Comparison of ENCODE assay signal across 14 cellular contexts in genomic region chr1:179813626-179814351, GRCh38.
DNase-seq lines count a peak whose midpoint lies in the region; ATAC-seq and TF ChIP-seq lines count a peak whose summit lies in the region.
"Had no signal": no experiment of that assay in that cellular context is flagged by ENCODE, and none has a peak within 500 bp of the region (broad histone marks: within the 10 kb centered on the region; RNA-seq: fewer than 3 reads in every experiment).

No MANE protein-coding gene starts in this region.

- intact Hi-C loops in Right ventricle myocardium inferior (cut with DNase I), result no loop called here
- intact Hi-C loops in gastrocnemius medialis (cut with DNase I; ENCODE audit: low total_unique reads), result no loop called here

- in situ Hi-C loops in gastrocnemius medialis (cut with MboI; ENCODE audit: low sequenced_read_pairs in 4 of 4), result loop anchor here in 1 of 4 donors (25.0 kb wide), 1 partner anchor 726 kb away; the partner anchor contains the start of gene TOR3A

- H3K4me1 Mint-ChIP-seq in activated T-helper 17 cell treated with anti-CD3 and anti-CD28 coated beads, Interleukin-2, amount 50 U/mL, for 72 hours, result no peaks in the 10 kb centered on the region
- peaks cover 39% of the 10 kb centered on the region for H3K4me1 Mint-ChIP-seq in mesothelial cell of epicardium

- H3K27ac ChIP-seq in right atrium auricular region, result no peak overlapping the region
- H3K27ac ChIP-seq in thoracic aorta, result no peak overlapping the region
- H3K27ac ChIP-seq in gastrocnemius medialis, result no peak overlapping the region
- H3K27ac ChIP-seq: colonic mucosa had no signal

- H3K36me3 Mint-ChIP-seq in activated T-helper 17 cell treated with anti-CD3 and anti-CD28 coated beads, Interleukin-2, amount 50 U/mL, for 72 hours (ENCODE audit: low read depth), result no peaks in the 10 kb centered on the region
- H3K36me3 Mint-ChIP-seq in mesothelial cell of epicardium, result no peaks in the 10 kb centered on the region

- no peak for ATAC-seq in Right ventricle myocardium inferior
- no peak for ATAC-seq in activated T-helper 17 cell treated with anti-CD3 and anti-CD28 coated beads, Interleukin-2, amount 50 U/mL, for 72 hours (replicated peaks)
- no peak for ATAC-seq in thoracic aorta (ENCODE audit: insufficient number of reproducible peaks, low FRiP score, low read depth)
- ATAC-seq in gastrocnemius medialis, result no peak
- ATAC-seq in GM21737 (IDR thresholded peaks at IDR 0.05; ENCODE audit: unreplicated experiment), result no peak

- no peaks in the 10 kb centered on the region for H3K9me3 ChIP-seq in right atrium auricular region
- no peaks in the 10 kb centered on the region for H3K9me3 ChIP-seq in thoracic aorta
- no peaks in the 10 kb centered on the region for H3K9me3 ChIP-seq in gastrocnemius medialis
- H3K9me3 ChIP-seq: colonic mucosa, heart left ventricle had no signal

- DNase-seq in Right ventricle myocardium inferior (ENCODE audit: missing footprints) (peak; percentile 56), right atrium auricular region (ENCODE audit: low spot score) (no peak), mesothelial cell of epicardium (ENCODE audit: low spot score in 2 of 2, unreplicated experiment in 2 of 2) (no peak), thoracic aorta (ENCODE audit: low spot score) (no peak), gastrocnemius medialis (no peak), AG08395 (ENCODE audit: low spot score) (no peak)
- DNase-seq: activated CD4-positive, alpha-beta T cell treated with anti-CD3 and anti-CD28 coated beads for 4 hours; NCI-H146; stimulated activated naive CD4-positive, alpha-beta T cell treated with Interleukin-2 at 50 U/mL for 16 hours had no signal

- H3K27me3 Mint-ChIP-seq in activated T-helper 17 cell treated with anti-CD3 and anti-CD28 coated beads, Interleukin-2, amount 50 U/mL, for 72 hours, result no peaks in the 10 kb centered on the region
- H3K27me3 Mint-ChIP-seq in mesothelial cell of epicardium (ENCODE audit: low read depth), result peaks cover 22% of the 10 kb centered on the region

- H3K36me3 ChIP-seq in right atrium auricular region, result no peaks in the 10 kb centered on the region
- no peaks in the 10 kb centered on the region for H3K36me3 ChIP-seq in thoracic aorta
- H3K36me3 ChIP-seq in gastrocnemius medialis, result no peaks in the 10 kb centered on the region
- H3K36me3 ChIP-seq: colonic mucosa, heart left ventricle had no signal

- H3K4me1 ChIP-seq in right atrium auricular region (peaks cover 0 to 30% of the 10 kb centered on the region in 2 donors), thoracic aorta (ENCODE audit: control insufficient read depth in 1 of 2, low read depth in 2 of 2) (peaks cover 4 to 20% of the 10 kb centered on the region in 2 donors), gastrocnemius medialis (peaks cover 14 to 19% of the 10 kb centered on the region in 2 donors)
- H3K4me1 ChIP-seq: colonic mucosa had no signal

- no peak overlapping the region for H3K27ac Mint-ChIP-seq in activated T-helper 17 cell treated with anti-CD3 and anti-CD28 coated beads, Interleukin-2, amount 50 U/mL, for 72 hours
- H3K27ac Mint-ChIP-seq in mesothelial cell of epicardium, result no peak overlapping the region
- H3K27ac Mint-ChIP-seq: T-helper 1 cell treated with Interleukin-12 subunit alpha and Interleukin-12 subunit beta and Interleukin-4 antibody, amounts not matched to agents 30 μg/mL and 1 μg/mL, for 36 hours had no signal

- TF ChIP-seq POLR2A in gastrocnemius medialis (IDR thresholded peaks at IDR 0.05), result no peak

- H3K4me3 ChIP-seq in right atrium auricular region, result no peak overlapping the region
- peak overlapping the region; percentile 71 for H3K4me3 ChIP-seq in thoracic aorta
- no peak overlapping the region for H3K4me3 ChIP-seq in gastrocnemius medialis

- H3K4me3 Mint-ChIP-seq in activated T-helper 17 cell treated with anti-CD3 and anti-CD28 coated beads, Interleukin-2, amount 50 U/mL, for 72 hours, result peak overlapping the region; percentile 96
- H3K4me3 Mint-ChIP-seq in mesothelial cell of epicardium, result peak overlapping the region; percentile 78

- TF ChIP-seq CTCF in right atrium auricular region (IDR thresholded peaks at IDR 0.05) (no peak), mesothelial cell of epicardium (IDR thresholded peaks at IDR 0.05; ENCODE audit: unreplicated experiment) (no peak), thoracic aorta (IDR thresholded peaks at IDR 0.05) (no peak), gastrocnemius medialis (IDR thresholded peaks at IDR 0.05 in 4 of 5, conservative IDR thresholded peaks at IDR 0.05 in 1 of 5) (no peak)

- H3K27me3 ChIP-seq in right atrium auricular region (no peaks in the 10 kb centered on the region), thoracic aorta (replicated peaks; ENCODE audit: insufficient read depth) (no peaks in the 10 kb centered on the region), gastrocnemius medialis (peaks cover 4 to 9% (median 5%) of the 10 kb centered on the region in 3 donors)
- H3K27me3 ChIP-seq: colonic mucosa had no signal

- no peaks in the 10 kb centered on the region for H3K9me3 Mint-ChIP-seq in activated T-helper 17 cell treated with anti-CD3 and anti-CD28 coated beads, Interleukin-2, amount 50 U/mL, for 72 hours
- no peaks in the 10 kb centered on the region for H3K9me3 Mint-ChIP-seq in mesothelial cell of epicardium
- H3K9me3 Mint-ChIP-seq: T-helper 1 cell treated with Interleukin-12 subunit alpha and Interleukin-12 subunit beta and Interleukin-4 antibody, amounts not matched to agents 30 μg/mL and 1 μg/mL, for 36 hours had no signal
